ENCODE assay signal across 12 cellular contexts in genomic region chr1:49102752-49103151, GRCh38.
A peak's percentile ranks its signal among the peaks of the same experiment; 100 is the strongest.
DNase-seq lines count a peak whose midpoint lies in the region; ATAC-seq lines count a peak whose summit lies in the region.
"Had no signal": no experiment of that assay in that cellular context is flagged by ENCODE, and none has a peak within 500 bp of the region (broad histone marks: within the 10 kb centered on the region; RNA-seq: fewer than 3 reads in every experiment).

No MANE protein-coding gene starts in this region.

- DNase-seq in adipocyte (ENCODE audit: low read depth), result peak; percentile 73
- DNase-seq in non-pigmented ciliary epithelial cell (ENCODE audit: low read depth), result peak; percentile 74
- DNase-seq in stimulated activated CD4-positive, alpha-beta T cell treated with anti-CD3 and anti-CD28 coated beads, Interleukin-2, amount 100 ng/mL, for 48 hours, result no peak
- no peak for DNase-seq in iPS-NIHi11 (ENCODE audit: low spot score)
- DNase-seq: activated naive CD8-positive, alpha-beta T cell treated with anti-CD3 and anti-CD28 coated beads for 36 hours; H9; stimulated activated CD4-positive, alpha-beta T cell treated with anti-CD3 and anti-CD28 coated beads, Interleukin-4, amount 100 ng/mL, for 4 hours had no signal

- no peaks in the 10 kb centered on the region for H3K9me3 ChIP-seq in adipocyte (ENCODE audit: control insufficient read depth, low read length)
- H3K9me3 ChIP-seq: vagina had no signal

- H3K27me3 ChIP-seq in adipocyte (replicated peaks; ENCODE audit: control insufficient read depth, insufficient read depth, low read length), result no peaks in the 10 kb centered on the region
- H3K27me3 ChIP-seq: vagina had no signal

- H3K4me3 ChIP-seq in adipocyte (ENCODE audit: low read length), result no peak overlapping the region
- H3K4me3 ChIP-seq: vagina had no signal

- ATAC-seq in GM18858 (IDR thresholded peaks at IDR 0.05; ENCODE audit: unreplicated experiment) (peak; percentile 64), HG02938 (IDR thresholded peaks at IDR 0.05; ENCODE audit: unreplicated experiment) (peak; percentile 84), HG03039 (IDR thresholded peaks at IDR 0.05; ENCODE audit: unreplicated experiment) (no peak), GM21529 (IDR thresholded peaks at IDR 0.05; ENCODE audit: unreplicated experiment) (no peak)

- peak overlapping the region; percentile 17 for H3K9ac ChIP-seq in adipocyte (ENCODE audit: low read length)

- H3K36me3 ChIP-seq in adipocyte (ENCODE audit: control insufficient read depth, insufficient read depth, low read length, severe bottlenecking), result no peaks in the 10 kb centered on the region
- H3K36me3 ChIP-seq: vagina had no signal

- H3K4me1 ChIP-seq in adipocyte (ENCODE audit: control insufficient read depth, insufficient read depth, low read length), result peaks cover 10% of the 10 kb centered on the region
- H3K4me1 ChIP-seq: vagina had no signal

Comparison
In these comparisons a context has a peak if more than half of its experiments do, and no peak if none do; other contexts are left out.
1. ATAC-seq: peak in GM18858 (single experiment) and HG02938 (single experiment); none in HG03039 (single experiment) and GM21529 (single experiment).
2. DNase-seq: peak in adipocyte (single experiment) and non-pigmented ciliary epithelial cell (single experiment); none in stimulated activated CD4-positive, alpha-beta T cell treated with anti-CD3 and anti-CD28 coated beads, Interleukin-2, amount 100 ng/mL, for 48 hours (0 of 2) and iPS-NIHi11 (single experiment).